In genomic region chr11:833114-833791, GRCh38 we compare ENCODE assay signal across 1 cellular context.
TF ChIP-seq lines count a peak whose summit lies in the region.

No MANE protein-coding gene starts in this region.

TF ChIP-seq in HEK293, 187 proteins besides CTCF, POLR2A, EP300 and RAD21 (continued from another document and continues in another):
- TF ChIP-seq PRDM4 (tag by site-specific recombination; IDR thresholded peaks at IDR 0.05): no peak
- TF ChIP-seq, protein P1, sequence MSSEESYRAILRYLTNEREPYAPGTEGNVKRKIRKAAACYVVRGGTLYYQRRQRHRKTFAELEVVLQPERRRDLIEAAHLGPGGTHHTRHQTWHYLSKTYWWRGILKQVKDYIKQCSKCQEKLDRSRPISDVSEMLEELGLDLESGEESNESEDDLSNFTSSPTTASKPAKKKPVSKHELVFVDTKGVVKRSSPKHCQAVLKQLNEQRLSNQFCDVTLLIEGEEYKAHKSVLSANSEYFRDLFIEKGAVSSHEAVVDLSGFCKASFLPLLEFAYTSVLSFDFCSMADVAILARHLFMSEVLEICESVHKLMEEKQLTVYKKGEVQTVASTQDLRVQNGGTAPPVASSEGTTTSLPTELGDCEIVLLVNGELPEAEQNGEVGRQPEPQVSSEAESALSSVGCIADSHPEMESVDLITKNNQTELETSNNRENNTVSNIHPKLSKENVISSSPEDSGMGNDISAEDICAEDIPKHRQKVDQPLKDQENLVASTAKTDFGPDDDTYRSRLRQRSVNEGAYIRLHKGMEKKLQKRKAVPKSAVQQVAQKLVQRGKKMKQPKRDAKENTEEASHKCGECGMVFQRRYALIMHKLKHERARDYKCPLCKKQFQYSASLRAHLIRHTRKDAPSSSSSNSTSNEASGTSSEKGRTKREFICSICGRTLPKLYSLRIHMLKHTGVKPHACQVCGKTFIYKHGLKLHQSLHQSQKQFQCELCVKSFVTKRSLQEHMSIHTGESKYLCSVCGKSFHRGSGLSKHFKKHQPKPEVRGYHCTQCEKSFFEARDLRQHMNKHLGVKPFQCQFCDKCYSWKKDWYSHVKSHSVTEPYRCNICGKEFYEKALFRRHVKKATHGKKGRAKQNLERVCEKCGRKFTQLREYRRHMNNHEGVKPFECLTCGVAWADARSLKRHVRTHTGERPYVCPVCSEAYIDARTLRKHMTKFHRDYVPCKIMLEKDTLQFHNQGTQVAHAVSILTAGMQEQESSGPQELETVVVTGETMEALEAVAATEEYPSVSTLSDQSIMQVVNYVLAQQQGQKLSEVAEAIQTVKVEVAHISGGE (tag by site-specific recombination; conservative IDR thresholded peaks at IDR 0.05; ENCODE audit: low read depth): no peak
- peak; percentile 81 for TF ChIP-seq GLIS2 (tag by site-specific recombination; IDR thresholded peaks at IDR 0.05)
- TF ChIP-seq ZNF48 (tag by site-specific recombination; IDR thresholded peaks at IDR 0.05): no peak
- TF ChIP-seq, protein P2, sequence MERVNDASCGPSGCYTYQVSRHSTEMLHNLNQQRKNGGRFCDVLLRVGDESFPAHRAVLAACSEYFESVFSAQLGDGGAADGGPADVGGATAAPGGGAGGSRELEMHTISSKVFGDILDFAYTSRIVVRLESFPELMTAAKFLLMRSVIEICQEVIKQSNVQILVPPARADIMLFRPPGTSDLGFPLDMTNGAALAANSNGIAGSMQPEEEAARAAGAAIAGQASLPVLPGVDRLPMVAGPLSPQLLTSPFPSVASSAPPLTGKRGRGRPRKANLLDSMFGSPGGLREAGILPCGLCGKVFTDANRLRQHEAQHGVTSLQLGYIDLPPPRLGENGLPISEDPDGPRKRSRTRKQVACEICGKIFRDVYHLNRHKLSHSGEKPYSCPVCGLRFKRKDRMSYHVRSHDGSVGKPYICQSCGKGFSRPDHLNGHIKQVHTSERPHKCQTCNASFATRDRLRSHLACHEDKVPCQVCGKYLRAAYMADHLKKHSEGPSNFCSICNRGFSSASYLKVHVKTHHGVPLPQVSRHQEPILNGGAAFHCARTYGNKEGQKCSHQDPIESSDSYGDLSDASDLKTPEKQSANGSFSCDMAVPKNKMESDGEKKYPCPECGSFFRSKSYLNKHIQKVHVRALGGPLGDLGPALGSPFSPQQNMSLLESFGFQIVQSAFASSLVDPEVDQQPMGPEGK (tag by site-specific recombination; IDR thresholded peaks at IDR 0.05): peak; percentile 55
- TF ChIP-seq YY1 (tag by site-specific recombination; IDR thresholded peaks at IDR 0.05): 0 out of 2 replicates have a peak, but pooled peaks have one; percentile 26
- TF ChIP-seq ZNF785 (tag by site-specific recombination; IDR thresholded peaks at IDR 0.05): no peak
- TF ChIP-seq ZNF146 (tag by site-specific recombination; IDR thresholded peaks at IDR 0.05): no peak
- TF ChIP-seq, protein P3, sequence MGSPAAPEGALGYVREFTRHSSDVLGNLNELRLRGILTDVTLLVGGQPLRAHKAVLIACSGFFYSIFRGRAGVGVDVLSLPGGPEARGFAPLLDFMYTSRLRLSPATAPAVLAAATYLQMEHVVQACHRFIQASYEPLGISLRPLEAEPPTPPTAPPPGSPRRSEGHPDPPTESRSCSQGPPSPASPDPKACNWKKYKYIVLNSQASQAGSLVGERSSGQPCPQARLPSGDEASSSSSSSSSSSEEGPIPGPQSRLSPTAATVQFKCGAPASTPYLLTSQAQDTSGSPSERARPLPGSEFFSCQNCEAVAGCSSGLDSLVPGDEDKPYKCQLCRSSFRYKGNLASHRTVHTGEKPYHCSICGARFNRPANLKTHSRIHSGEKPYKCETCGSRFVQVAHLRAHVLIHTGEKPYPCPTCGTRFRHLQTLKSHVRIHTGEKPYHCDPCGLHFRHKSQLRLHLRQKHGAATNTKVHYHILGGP (tag by site-specific recombination; IDR thresholded peaks at IDR 0.05): no peak
- no peak for TF ChIP-seq ZNF19 (tag by site-specific recombination; IDR thresholded peaks at IDR 0.05; ENCODE audit: low read depth)
- TF ChIP-seq, protein P4, sequence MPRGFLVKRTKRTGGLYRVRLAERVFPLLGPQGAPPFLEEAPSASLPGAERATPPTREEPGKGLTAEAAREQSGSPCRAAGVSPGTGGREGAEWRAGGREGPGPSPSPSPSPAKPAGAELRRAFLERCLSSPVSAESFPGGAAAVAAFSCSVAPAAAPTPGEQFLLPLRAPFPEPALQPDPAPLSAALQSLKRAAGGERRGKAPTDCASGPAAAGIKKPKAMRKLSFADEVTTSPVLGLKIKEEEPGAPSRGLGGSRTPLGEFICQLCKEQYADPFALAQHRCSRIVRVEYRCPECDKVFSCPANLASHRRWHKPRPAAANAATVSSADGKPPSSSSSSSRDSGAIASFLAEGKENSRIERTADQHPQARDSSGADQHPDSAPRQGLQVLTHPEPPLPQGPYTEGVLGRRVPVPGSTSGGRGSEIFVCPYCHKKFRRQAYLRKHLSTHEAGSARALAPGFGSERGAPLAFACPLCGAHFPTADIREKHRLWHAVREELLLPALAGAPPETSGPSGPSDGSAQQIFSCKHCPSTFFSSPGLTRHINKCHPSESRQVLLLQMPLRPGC (tag by site-specific recombination; IDR thresholded peaks at IDR 0.05): no peak
- TF ChIP-seq KLF1 (tag by site-specific recombination; IDR thresholded peaks at IDR 0.05): peak; percentile 58; the same call in 1 of the 2 replicates
- TF ChIP-seq MEIS1 (CRISPR knock-in tag; IDR thresholded peaks at IDR 0.05; ENCODE audit: borderline replicate concordance): no peak
- no peak for TF ChIP-seq ZNF654 (tag by site-specific recombination; IDR thresholded peaks at IDR 0.05; ENCODE audit: low read depth)
- peak; percentile 80 for TF ChIP-seq ZBTB26 (tag by site-specific recombination; optimal IDR thresholded peaks at IDR 0.05)
- no peak for TF ChIP-seq ZBTB17 (tag by site-specific recombination; IDR thresholded peaks at IDR 0.05)
- no peak for TF ChIP-seq SALL2 (tag by site-specific recombination; IDR thresholded peaks at IDR 0.05; ENCODE audit: borderline replicate concordance)
- no peak for TF ChIP-seq ZNF530 (tag by site-specific recombination; IDR thresholded peaks at IDR 0.05; ENCODE audit: low read depth)
- no peak for TF ChIP-seq ZSCAN23 (tag by site-specific recombination; IDR thresholded peaks at IDR 0.05)
- TF ChIP-seq, protein P5, sequence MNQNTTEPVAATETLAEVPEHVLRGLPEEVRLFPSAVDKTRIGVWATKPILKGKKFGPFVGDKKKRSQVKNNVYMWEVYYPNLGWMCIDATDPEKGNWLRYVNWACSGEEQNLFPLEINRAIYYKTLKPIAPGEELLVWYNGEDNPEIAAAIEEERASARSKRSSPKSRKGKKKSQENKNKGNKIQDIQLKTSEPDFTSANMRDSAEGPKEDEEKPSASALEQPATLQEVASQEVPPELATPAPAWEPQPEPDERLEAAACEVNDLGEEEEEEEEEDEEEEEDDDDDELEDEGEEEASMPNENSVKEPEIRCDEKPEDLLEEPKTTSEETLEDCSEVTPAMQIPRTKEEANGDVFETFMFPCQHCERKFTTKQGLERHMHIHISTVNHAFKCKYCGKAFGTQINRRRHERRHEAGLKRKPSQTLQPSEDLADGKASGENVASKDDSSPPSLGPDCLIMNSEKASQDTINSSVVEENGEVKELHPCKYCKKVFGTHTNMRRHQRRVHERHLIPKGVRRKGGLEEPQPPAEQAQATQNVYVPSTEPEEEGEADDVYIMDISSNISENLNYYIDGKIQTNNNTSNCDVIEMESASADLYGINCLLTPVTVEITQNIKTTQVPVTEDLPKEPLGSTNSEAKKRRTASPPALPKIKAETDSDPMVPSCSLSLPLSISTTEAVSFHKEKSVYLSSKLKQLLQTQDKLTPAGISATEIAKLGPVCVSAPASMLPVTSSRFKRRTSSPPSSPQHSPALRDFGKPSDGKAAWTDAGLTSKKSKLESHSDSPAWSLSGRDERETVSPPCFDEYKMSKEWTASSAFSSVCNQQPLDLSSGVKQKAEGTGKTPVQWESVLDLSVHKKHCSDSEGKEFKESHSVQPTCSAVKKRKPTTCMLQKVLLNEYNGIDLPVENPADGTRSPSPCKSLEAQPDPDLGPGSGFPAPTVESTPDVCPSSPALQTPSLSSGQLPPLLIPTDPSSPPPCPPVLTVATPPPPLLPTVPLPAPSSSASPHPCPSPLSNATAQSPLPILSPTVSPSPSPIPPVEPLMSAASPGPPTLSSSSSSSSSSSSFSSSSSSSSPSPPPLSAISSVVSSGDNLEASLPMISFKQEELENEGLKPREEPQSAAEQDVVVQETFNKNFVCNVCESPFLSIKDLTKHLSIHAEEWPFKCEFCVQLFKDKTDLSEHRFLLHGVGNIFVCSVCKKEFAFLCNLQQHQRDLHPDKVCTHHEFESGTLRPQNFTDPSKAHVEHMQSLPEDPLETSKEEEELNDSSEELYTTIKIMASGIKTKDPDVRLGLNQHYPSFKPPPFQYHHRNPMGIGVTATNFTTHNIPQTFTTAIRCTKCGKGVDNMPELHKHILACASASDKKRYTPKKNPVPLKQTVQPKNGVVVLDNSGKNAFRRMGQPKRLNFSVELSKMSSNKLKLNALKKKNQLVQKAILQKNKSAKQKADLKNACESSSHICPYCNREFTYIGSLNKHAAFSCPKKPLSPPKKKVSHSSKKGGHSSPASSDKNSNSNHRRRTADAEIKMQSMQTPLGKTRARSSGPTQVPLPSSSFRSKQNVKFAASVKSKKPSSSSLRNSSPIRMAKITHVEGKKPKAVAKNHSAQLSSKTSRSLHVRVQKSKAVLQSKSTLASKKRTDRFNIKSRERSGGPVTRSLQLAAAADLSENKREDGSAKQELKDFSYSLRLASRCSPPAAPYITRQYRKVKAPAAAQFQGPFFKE (tag by site-specific recombination; IDR thresholded peaks at IDR 0.05; ENCODE audit: borderline replicate concordance): no peak
- TF ChIP-seq, protein P6, sequence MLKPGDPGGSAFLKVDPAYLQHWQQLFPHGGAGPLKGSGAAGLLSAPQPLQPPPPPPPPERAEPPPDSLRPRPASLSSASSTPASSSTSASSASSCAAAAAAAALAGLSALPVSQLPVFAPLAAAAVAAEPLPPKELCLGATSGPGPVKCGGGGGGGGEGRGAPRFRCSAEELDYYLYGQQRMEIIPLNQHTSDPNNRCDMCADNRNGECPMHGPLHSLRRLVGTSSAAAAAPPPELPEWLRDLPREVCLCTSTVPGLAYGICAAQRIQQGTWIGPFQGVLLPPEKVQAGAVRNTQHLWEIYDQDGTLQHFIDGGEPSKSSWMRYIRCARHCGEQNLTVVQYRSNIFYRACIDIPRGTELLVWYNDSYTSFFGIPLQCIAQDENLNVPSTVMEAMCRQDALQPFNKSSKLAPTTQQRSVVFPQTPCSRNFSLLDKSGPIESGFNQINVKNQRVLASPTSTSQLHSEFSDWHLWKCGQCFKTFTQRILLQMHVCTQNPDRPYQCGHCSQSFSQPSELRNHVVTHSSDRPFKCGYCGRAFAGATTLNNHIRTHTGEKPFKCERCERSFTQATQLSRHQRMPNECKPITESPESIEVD (tag by site-specific recombination; IDR thresholded peaks at IDR 0.05): no peak
- peak; percentile 43 for TF ChIP-seq ZNF335 (tag by site-specific recombination; conservative IDR thresholded peaks at IDR 0.05)
- TF ChIP-seq, protein P7, sequence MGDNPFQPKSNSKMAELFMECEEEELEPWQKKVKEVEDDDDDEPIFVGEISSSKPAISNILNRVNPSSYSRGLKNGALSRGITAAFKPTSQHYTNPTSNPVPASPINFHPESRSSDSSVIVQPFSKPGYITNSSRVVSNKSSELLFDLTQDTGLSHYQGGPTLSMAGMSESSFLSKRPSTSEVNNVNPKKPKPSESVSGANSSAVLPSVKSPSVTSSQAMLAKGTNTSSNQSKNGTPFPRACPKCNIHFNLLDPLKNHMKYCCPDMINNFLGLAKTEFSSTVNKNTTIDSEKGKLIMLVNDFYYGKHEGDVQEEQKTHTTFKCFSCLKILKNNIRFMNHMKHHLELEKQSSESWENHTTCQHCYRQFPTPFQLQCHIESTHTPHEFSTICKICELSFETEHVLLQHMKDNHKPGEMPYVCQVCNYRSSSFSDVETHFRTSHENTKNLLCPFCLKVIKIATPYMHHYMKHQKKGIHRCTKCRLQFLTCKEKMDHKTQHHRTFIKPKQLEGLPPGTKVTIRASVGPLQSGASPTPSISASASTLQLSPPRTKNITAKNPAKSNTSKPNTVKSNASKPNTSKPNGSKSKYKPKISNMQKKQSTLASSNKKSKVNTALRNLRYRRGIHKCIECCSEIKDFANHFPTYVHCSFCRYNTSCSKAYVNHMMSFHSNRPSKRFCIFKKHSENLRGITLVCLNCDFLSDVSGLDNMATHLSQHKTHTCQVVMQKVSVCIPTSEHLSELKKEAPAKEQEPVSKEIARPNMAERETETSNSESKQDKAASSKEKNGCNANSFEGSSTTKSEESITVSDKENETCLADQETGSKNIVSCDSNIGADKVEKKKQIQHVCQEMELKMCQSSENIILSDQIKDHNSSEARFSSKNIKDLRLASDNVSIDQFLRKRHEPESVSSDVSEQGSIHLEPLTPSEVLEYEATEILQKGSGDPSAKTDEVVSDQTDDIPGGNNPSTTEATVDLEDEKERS (tag by site-specific recombination; IDR thresholded peaks at IDR 0.05): no peak
- TF ChIP-seq ZFP37 (tag by site-specific recombination; IDR thresholded peaks at IDR 0.05): no peak
- TF ChIP-seq SP2 (tag by site-specific recombination; IDR thresholded peaks at IDR 0.05): peak; percentile 3; the same call in 1 of the 2 replicates
- TF ChIP-seq WT1 (tag by site-specific recombination; IDR thresholded peaks at IDR 0.05): no peak
- no peak for TF ChIP-seq GFI1B (tag by site-specific recombination; IDR thresholded peaks at IDR 0.05)
- TF ChIP-seq ZNF549 (tag by site-specific recombination; IDR thresholded peaks at IDR 0.05): no peak
- TF ChIP-seq ZNF600 (tag by site-specific recombination; IDR thresholded peaks at IDR 0.05): no peak
- TF ChIP-seq MYNN (tag by site-specific recombination; IDR thresholded peaks at IDR 0.05; ENCODE audit: borderline replicate concordance): no peak
- TF ChIP-seq ZNF529 (tag by site-specific recombination; IDR thresholded peaks at IDR 0.05; ENCODE audit: insufficient replicate concordance): no peak
